ENCODE assay signal across 11 cellular contexts in genomic region chr13:32790731-32791130, GRCh38.
A peak's percentile ranks its signal among the peaks of the same experiment; 100 is the strongest.
DNase-seq lines count a peak whose midpoint lies in the region; ATAC-seq and TF ChIP-seq lines count a peak whose summit lies in the region.
"Had no signal": no experiment of that assay in that cellular context is flagged by ENCODE, and none has a peak within 500 bp of the region (broad histone marks: within the 10 kb centered on the region; RNA-seq: fewer than 3 reads in every experiment).

No MANE protein-coding gene starts in this region.

- peak; percentile 12; the same call in 1 of the 3 replicates for ATAC-seq in DND-41 (ENCODE audit: insufficient read depth, low read depth)
- peak; percentile 23 for ATAC-seq in PC-3
- no peak for ATAC-seq in HG02798 (IDR thresholded peaks at IDR 0.05; ENCODE audit: poor library complexity, unreplicated experiment)
- ATAC-seq in HG03354 (IDR thresholded peaks at IDR 0.05; ENCODE audit: poor library complexity, severe bottlenecking, unreplicated experiment), result no peak

- no peaks in the 10 kb centered on the region for H3K9me2 ChIP-seq in PC-3 (replicated peaks; ENCODE audit: low read length)

- no peaks in the 10 kb centered on the region for H3F3A ChIP-seq in PC-3 (ENCODE audit: low read length, unreplicated experiment)

- H3K79me2 ChIP-seq in DND-41 (ENCODE audit: insufficient read depth, low read length), result no peaks in the 10 kb centered on the region
- H3K79me2 ChIP-seq in PC-3 (ENCODE audit: low read length), result no peaks in the 10 kb centered on the region

- H3K4me1 ChIP-seq in DND-41 (ENCODE audit: insufficient read depth, low read length), result peaks cover 30% of the 10 kb centered on the region
- H3K4me1 ChIP-seq in PC-3 (ENCODE audit: insufficient read depth, low read length), result peaks cover 16% of the 10 kb centered on the region
- H3K4me1 ChIP-seq: esophagus muscularis mucosa had no signal

- H3K9me3 ChIP-seq in DND-41 (ENCODE audit: insufficient read depth, low read length, severe bottlenecking), result no peaks in the 10 kb centered on the region
- H3K9me3 ChIP-seq in PC-3 (ENCODE audit: low read length), result no peaks in the 10 kb centered on the region
- H3K9me3 ChIP-seq: esophagus muscularis mucosa, SJSA1 had no signal

- TF ChIP-seq CTCF in DND-41 (IDR thresholded peaks at IDR 0.05; ENCODE audit: borderline replicate concordance, extremely low read depth, low read length, poor library complexity, severe bottlenecking), result peak; percentile 45
- TF ChIP-seq CTCF in PC-3 (conservative IDR thresholded peaks at IDR 0.05; ENCODE audit: low read depth, low read length), result peak; percentile 30; the same call in 1 of the 2 replicates
- TF ChIP-seq CTCF in choroid plexus epithelial cell (conservative IDR thresholded peaks at IDR 0.05; ENCODE audit: low read depth, low read length), result peak; percentile 24

- H4K20me1 ChIP-seq in DND-41 (ENCODE audit: insufficient read depth, low read length), result peaks cover 5% of the 10 kb centered on the region; the same call in 1 of the 2 replicates
- no peaks in the 10 kb centered on the region for H4K20me1 ChIP-seq in PC-3 (ENCODE audit: low read length)

- POLR2A ChIA-PET in PC-3 (lab: Charles Lee; ENCODE audit: unreplicated experiment), result no interaction called here

- DNase-seq in A172 (ENCODE audit: low spot score) (peak; percentile 8), DND-41 (no peak), PC-3 (peak; percentile 7), choroid plexus epithelial cell (ENCODE audit: low read depth) (peak; percentile 20), DMS153 treated with DMSO at 0.1 percent for 48 hours (lab: John Stamatoyannopoulos, UW; ENCODE audit: unreplicated experiment) (no peak), OCI-M2 (lab: John Stamatoyannopoulos, UW; ENCODE audit: unreplicated experiment) (no peak)
- DNase-seq: activated CD8-positive, alpha-beta memory T cell treated with anti-CD3 and anti-CD28 coated beads for 24 hours had no signal

- H3K4me3 ChIP-seq in DND-41 (ENCODE audit: low read depth in 1 of 2, low read length in 2 of 2) (no peak overlapping the region), PC-3 (ENCODE audit: low read length) (no peak overlapping the region), choroid plexus epithelial cell (ENCODE audit: low read depth, low read length) (no peak overlapping the region)
- H3K4me3 ChIP-seq: esophagus muscularis mucosa, SJSA1 had no signal

- no TSS peak for BruUV-seq in PC-3 (replicated peaks; lab: Mats Ljungman, UMichigan)

- H2AFZ ChIP-seq in DND-41 (ENCODE audit: low read depth, low read length) (no peak overlapping the region), PC-3 (ENCODE audit: low read length) (no peak overlapping the region)

- H3K27me3 ChIP-seq in DND-41 (ENCODE audit: insufficient read depth, low read length, poor library complexity) (no peaks in the 10 kb centered on the region), PC-3 (ENCODE audit: low read length) (no peaks in the 10 kb centered on the region)
- H3K27me3 ChIP-seq: esophagus muscularis mucosa, SJSA1 had no signal

- H3K27ac ChIP-seq in DND-41 (ENCODE audit: low read length), result peak overlapping the region; percentile 64
- peak overlapping the region; percentile 66 for H3K27ac ChIP-seq in PC-3 (ENCODE audit: low read length)
- H3K27ac ChIP-seq: esophagus muscularis mucosa, SJSA1 had no signal

- peak overlapping the region; percentile 23; the same call in 1 of the 2 replicates for H3K4me2 ChIP-seq in DND-41 (ENCODE audit: insufficient read depth, low read length)
- peak overlapping the region; percentile 58 for H3K4me2 ChIP-seq in PC-3 (ENCODE audit: low read length)

- CTCF ChIA-PET in PC-3 (lab: Charles Lee), result no interaction called here

- H3K9ac ChIP-seq in DND-41 (ENCODE audit: low read depth, low read length) (no peak overlapping the region), PC-3 (ENCODE audit: low read length) (no peak overlapping the region)

- intact Hi-C loops in PC-3 (cut with micrococcal nuclease), result no loop called here

- no peaks in the 10 kb centered on the region for H3K36me3 ChIP-seq in DND-41 (ENCODE audit: insufficient read depth, low read length)
- H3K36me3 ChIP-seq in PC-3 (ENCODE audit: low read depth, low read length), result no peaks in the 10 kb centered on the region
- H3K36me3 ChIP-seq: SJSA1 had no signal

Comparison
In these comparisons a context has a peak if more than half of its experiments do, and no peak if none do; other contexts are left out.
1. DNase-seq: peak in A172 (single experiment), PC-3 (single experiment) and choroid plexus epithelial cell (single experiment); none in DND-41 (single experiment), DMS153 treated with DMSO at 0.1 percent for 48 hours (single experiment) and OCI-M2 (single experiment).
2. ATAC-seq: peak in DND-41 (single experiment) and PC-3 (single experiment); none in HG02798 (single experiment) and HG03354 (single experiment).
3. Peak in every context shown above with its lines, with median percentiles within 50 percentile points of each other: CTCF ChIP-seq.